ENCODE assay signal across 2 cellular contexts in genomic region chr19:41128692-41129091, GRCh38.
TF ChIP-seq lines count a peak whose summit lies in the region.

No MANE protein-coding gene starts in this region.

TF ChIP-seq in HEK293, 187 proteins besides CTCF, POLR2A, EP300 and RAD21:
- TF ChIP-seq ZBTB44 (tag by site-specific recombination; IDR thresholded peaks at IDR 0.05): no peak
- peak; percentile 38; the same call in 1 of the 2 replicates for TF ChIP-seq ZNF513 (tag by site-specific recombination; IDR thresholded peaks at IDR 0.05)
- no peak for TF ChIP-seq SP7 (tag by site-specific recombination; IDR thresholded peaks at IDR 0.05)
- TF ChIP-seq ZNF266 (tag by site-specific recombination; IDR thresholded peaks at IDR 0.05; ENCODE audit: low read depth): peak; percentile 50; the same call in 1 of the 2 replicates
- peak; percentile 50; the same call in 1 of the 2 replicates for TF ChIP-seq ZBTB48 (tag by site-specific recombination; IDR thresholded peaks at IDR 0.05)

TF ChIP-seq in K562, 482 proteins besides CTCF, POLR2A, EP300 and RAD21 (continued from another document):
- TF ChIP-seq ZNF512 (tag; IDR thresholded peaks at IDR 0.05) (peak; percentile 68), YY1 (IDR thresholded peaks at IDR 0.05; ENCODE audit: borderline replicate concordance in 1 of 3, control insufficient read depth in 1 of 3, extremely low read depth in 1 of 3, insufficient read depth in 3 of 3, insufficient read length in 1 of 3, insufficient replicate concordance in 2 of 3, low read depth in 1 of 3, low read length in 2 of 3) (no peak)
TF ChIP-seq in K562: peak in this region for 1.
